ENCODE assay signal across 8 cellular contexts in genomic region chr12:54282949-54283593, GRCh38. TPM values are rescaled to one million over a fixed set of nuclear protein-coding genes. Genes with fewer than 3 reads are reported as not detected.
DNase-seq lines count a peak whose midpoint lies in the region; TF ChIP-seq lines count a peak whose summit lies in the region.

No MANE protein-coding gene starts in this region.

- peak overlapping the region in 3 of 4 donors; percentile 28 to 93 (median 93) for H3K27ac ChIP-seq in esophagus muscularis mucosa (replicated peaks in 1 of 4)

- WGBS in esophagus muscularis mucosa, result 37% methylated on average over 11 of the region's 11 CpGs

- no peak for TF ChIP-seq POLR2A in esophagus muscularis mucosa (IDR thresholded peaks at IDR 0.05; ENCODE audit: low read depth)

- peak overlapping the region; percentile 40 for H3K4me3 ChIP-seq in GM12875 (ENCODE audit: low read depth, low read length)
- peak overlapping the region; percentile 13 to 79 (median 42) for H3K4me3 ChIP-seq in esophagus muscularis mucosa
- H3K4me3 ChIP-seq in skeletal muscle satellite cell (ENCODE audit: low read length), result peak overlapping the region; percentile 92

- no peak for TF ChIP-seq CTCF in GM12875 (IDR thresholded peaks at IDR 0.05; ENCODE audit: borderline replicate concordance, insufficient read depth, low read depth, low read length)
- no peak for TF ChIP-seq CTCF in esophagus muscularis mucosa (IDR thresholded peaks at IDR 0.05)

- H3K4me2 ChIP-seq in skeletal muscle satellite cell (ENCODE audit: low read length), result peak overlapping the region; percentile 91

- no peak for TF ChIP-seq EP300 in esophagus muscularis mucosa (IDR thresholded peaks at IDR 0.05)

- H3K4me1 ChIP-seq in esophagus muscularis mucosa, result peaks cover 58 to 68% (median 67%) of the 10 kb centered on the region in 4 donors
- peaks cover 30% of the 10 kb centered on the region for H3K4me1 ChIP-seq in skeletal muscle satellite cell (ENCODE audit: control insufficient read depth, insufficient read depth, low read length)

- peaks cover 45 to 70% (median 59%) of the 10 kb centered on the region in 4 donors for H3K36me3 ChIP-seq in esophagus muscularis mucosa
- peaks cover 67% of the 10 kb centered on the region for H3K36me3 ChIP-seq in skeletal muscle satellite cell (ENCODE audit: insufficient read depth, low read length)

- DNase-seq in OCI-M1 (lab: John Stamatoyannopoulos, UW) (peak; percentile 37), esophagus muscularis mucosa (ENCODE audit: extremely low spot score) (no peak), NCI-H2171 (lab: John Stamatoyannopoulos, UW) (no peak), NCI-H2196 treated with DMSO at 0.1 percent for 48 hours (lab: John Stamatoyannopoulos, UW; ENCODE audit: unreplicated experiment) (no peak), NCI-H1436 (lab: John Stamatoyannopoulos, UW) (no peak), kidney glomerular epithelial cell (lab: John Stamatoyannopoulos, UW) (no peak)

- intact Hi-C loops in esophagus muscularis mucosa (cut with DNase I), result no loop called here

- peak overlapping the region; percentile 98 for H3K9ac ChIP-seq in skeletal muscle satellite cell (ENCODE audit: low read depth, low read length)

- no peaks in the 10 kb centered on the region for H3K27me3 ChIP-seq in esophagus muscularis mucosa
- H3K27me3 ChIP-seq in skeletal muscle satellite cell (ENCODE audit: control insufficient read depth, insufficient read depth, low read length), result no peaks in the 10 kb centered on the region

- no peaks in the 10 kb centered on the region for H3K9me3 ChIP-seq in esophagus muscularis mucosa
- H3K9me3 ChIP-seq in skeletal muscle satellite cell (replicated peaks; ENCODE audit: low read length), result no peaks in the 10 kb centered on the region

RNA-seq across cellular contexts. Expression of gene HNRNPA1, which starts 2.5 kb away (rescaled TPM):
- 100 to 1,000 TPM; 216 to 368 (median 270) TPM for total RNA-seq in esophagus muscularis mucosa
- 230 and 240 TPM in 2 replicates for total RNA-seq in skeletal muscle satellite cell (2012; rRNA removed)

RNA-seq across cellular contexts. Expression of gene CBX5, which starts 3.1 kb away (rescaled TPM):
- 10 to 100 TPM; 29.0 to 45.3 (median 37.3) TPM for total RNA-seq in esophagus muscularis mucosa
- total RNA-seq in skeletal muscle satellite cell (2012; rRNA removed), result 33.0 and 35.6 TPM in 2 replicates

RNA-seq across cellular contexts. Expression of gene NFE2, which starts 17.7 kb away (rescaled TPM):
- 1 to 10 TPM in 1 of 4 donors, under 1 TPM in 2, not detected in 1; 0.32 to 3.8 (median 0.42) TPM for total RNA-seq in esophagus muscularis mucosa
- total RNA-seq in skeletal muscle satellite cell (2012; rRNA removed), result not detected in 2 replicates

RNA-seq across cellular contexts. Expression of gene COPZ1, which starts 41.9 kb away (rescaled TPM):
- total RNA-seq in esophagus muscularis mucosa, result 10 to 100 TPM; 41.1 to 61.9 (median 48.5) TPM
- total RNA-seq in skeletal muscle satellite cell (2012; rRNA removed), result 109 and 115 TPM in 2 replicates

Comparison
In these comparisons a context has a peak if more than half of its experiments do, and no peak if none do; other contexts are left out.
1. H3K4me3 ChIP-seq: peak in every context shown above with its lines; median percentile 92 in skeletal muscle satellite cell; 42 in esophagus muscularis mucosa; 40 in GM12875.